22 cellular contexts compared by ENCODE assay signal in genomic region chr1:19610282-19610978, GRCh38. TPM values are rescaled to one million over a fixed set of nuclear protein-coding genes. Genes with fewer than 3 reads are reported as not detected.
DNase-seq lines count a peak whose midpoint lies in the region; ATAC-seq and TF ChIP-seq lines count a peak whose summit lies in the region.
"Had no signal": no experiment of that assay in that cellular context is flagged by ENCODE, and none has a peak within 500 bp of the region (broad histone marks: within the 10 kb centered on the region; RNA-seq: fewer than 3 reads in every experiment).

No MANE protein-coding gene starts in this region.

- H3K4me1 Mint-ChIP-seq in CD8-positive, alpha-beta T cell (ENCODE audit: low read depth) = peaks cover 50% of the 10 kb centered on the region
- peaks cover 24 to 56% (median 49%) of the 10 kb centered on the region in 4 donors for H3K4me1 Mint-ChIP-seq in naive thymus-derived CD8-positive, alpha-beta T cell

- peak overlapping the region; percentile 82 for H3K27ac Mint-ChIP-seq in CD8-positive, alpha-beta T cell
- H3K27ac Mint-ChIP-seq in naive thymus-derived CD8-positive, alpha-beta T cell = peak overlapping the region in 8 of 10 donors; percentile 5 to 85 (median 39)
- H3K27ac Mint-ChIP-seq: activated CD4-positive, alpha-beta T cell treated with anti-CD3 and anti-CD28 coated beads, Interleukin-2, amount 10 ng/mL, durations not matched to agents 7 days and 5 days; activated T-helper 2 cell treated with anti-CD3 and anti-CD28 coated beads, Interferon-gamma antibody, Interleukin-2, Interleukin-4, amounts not matched to agents 10 μg/mL and 5 μg/mL and 100 μg/mL, durations not matched to agents 14 hours and 24 hours and 36 hours; dendritic cell treated with granulocyte-macrophage colony-stimulating factor and Interleukin-4, amounts not matched to agents 40 ng/mL and 50 ng/mL, for 4 days had no signal

- no peak for TF ChIP-seq CTCF in CD8-positive, alpha-beta T cell (IDR thresholded peaks at IDR 0.05)
- TF ChIP-seq CTCF in RWPE1 (conservative IDR thresholded peaks at IDR 0.05; ENCODE audit: low read depth) (no peak), fibroblast of mammary gland (conservative IDR thresholded peaks at IDR 0.05; ENCODE audit: control insufficient read depth, insufficient read depth, low read depth, low read length) (no peak)

- peaks cover 29% of the 10 kb centered on the region for H3K36me3 Mint-ChIP-seq in CD8-positive, alpha-beta T cell
- H3K36me3 Mint-ChIP-seq in naive thymus-derived CD8-positive, alpha-beta T cell = peaks cover 0 to 38% (median 6%) of the 10 kb centered on the region in 3 donors

- no peak for DNase-seq in CD8-positive, alpha-beta T cell
- no peak for DNase-seq in RWPE1 (ENCODE audit: low spot score)
- DNase-seq in fibroblast of mammary gland (ENCODE audit: low read depth) = peak; percentile 31
- DNase-seq in naive thymus-derived CD8-positive, alpha-beta T cell = no peak
- DNase-seq in SIG-M5 treated with dmso at 0.1 percent for 504 hours (lab: John Stamatoyannopoulos, UW; ENCODE audit: unreplicated experiment) = no peak
- no peak for DNase-seq in SJCRH30
- no peak for DNase-seq in COLO829 (ENCODE audit: low spot score)
- DNase-seq: activated CD4-positive, alpha-beta T cell treated with anti-CD3 and anti-CD28 coated beads, Interleukin-2, amount 10 ng/mL, durations not matched to agents 7 days and 5 days; glutamatergic neuron; KG1; NCI-H1694 treated with DMSO at 0.1 percent for 48 hours; NCI-H69; SHP77 treated with DMSO at 0.1 percent for 48 hours; substantia nigra; T-helper 1 cell had no signal

- no peaks in the 10 kb centered on the region for H3K9me3 ChIP-seq in CD8-positive, alpha-beta T cell (ENCODE audit: low read length)
- no peaks in the 10 kb centered on the region for H3K9me3 ChIP-seq in SJCRH30 (replicated peaks)
- H3K9me3 ChIP-seq: BLaER1 treated with 17β-estradiol and CSF1 and Interleukin-3, amounts not matched to agents 10 nM and 100 nM; right atrium auricular region had no signal

- peaks cover 21% of the 10 kb centered on the region for H3K4me1 ChIP-seq in CD8-positive, alpha-beta T cell (ENCODE audit: insufficient read depth, low read length)
- no peaks in the 10 kb centered on the region for H3K4me1 ChIP-seq in SJCRH30

- no peak overlapping the region for H3K4me3 Mint-ChIP-seq in CD8-positive, alpha-beta T cell
- H3K4me3 Mint-ChIP-seq in naive thymus-derived CD8-positive, alpha-beta T cell = no peak overlapping the region
- H3K4me3 Mint-ChIP-seq: activated CD4-positive, alpha-beta T cell treated with anti-CD3 and anti-CD28 coated beads, Interleukin-2, amount 10 ng/mL, durations not matched to agents 7 days and 5 days; dendritic cell treated with granulocyte-macrophage colony-stimulating factor and Interleukin-4, amounts not matched to agents 40 ng/mL and 50 ng/mL, for 4 days had no signal

- no peaks in the 10 kb centered on the region for H3K36me3 ChIP-seq in CD8-positive, alpha-beta T cell (ENCODE audit: insufficient read depth, low read length)
- H3K36me3 ChIP-seq in SJCRH30 = peaks cover 1% of the 10 kb centered on the region; the same call in 1 of the 2 replicates

- no peak for ATAC-seq in CD8-positive, alpha-beta T cell
- ATAC-seq in naive thymus-derived CD8-positive, alpha-beta T cell = no peak
- no peak for ATAC-seq in GM19351 (IDR thresholded peaks at IDR 0.05; ENCODE audit: unreplicated experiment)

- H3K27me3 ChIP-seq in CD8-positive, alpha-beta T cell (ENCODE audit: insufficient read depth, low read length) = no peaks in the 10 kb centered on the region
- H3K27me3 ChIP-seq in SJCRH30 = no peaks in the 10 kb centered on the region
- H3K27me3 ChIP-seq: BLaER1 treated with 17β-estradiol and CSF1 and Interleukin-3, amounts not matched to agents 10 nM and 100 nM; right atrium auricular region had no signal

- CTCF ChIA-PET in CD8-positive, alpha-beta T cell (lab: Charles Lee) = interaction anchor here (0.8 to 1.3 kb wide), 3 partner anchors 14 to 169 kb away, joined by 3 read pairs; a partner anchor contains a TSS
- CTCF ChIA-PET in RWPE1 (lab: Yijun Ruan, JAX) = interaction anchor here (0.6 kb wide), 1 partner anchor 1091 kb away, joined by 3 read pairs; no protein-coding TSS in a partner anchor

- no peaks in the 10 kb centered on the region for H3K27me3 Mint-ChIP-seq in CD8-positive, alpha-beta T cell (ENCODE audit: low read depth)
- no peaks in the 10 kb centered on the region for H3K27me3 Mint-ChIP-seq in naive thymus-derived CD8-positive, alpha-beta T cell
- H3K27me3 Mint-ChIP-seq: activated CD4-positive, alpha-beta T cell treated with anti-CD3 and anti-CD28 coated beads, Interleukin-2, amount 10 ng/mL, durations not matched to agents 7 days and 5 days; dendritic cell treated with granulocyte-macrophage colony-stimulating factor and Interleukin-4, amounts not matched to agents 40 ng/mL and 50 ng/mL, for 4 days had no signal

- POLR2A ChIA-PET in CD8-positive, alpha-beta T cell (lab: Charles Lee) = interaction anchor here (0.5 to 1.4 kb wide), 4 partner anchors 14 to 218 kb away, joined by 3 to 4 read pairs (median 4); a partner anchor contains a TSS
- POLR2A ChIA-PET in RWPE1 (lab: Yijun Ruan, JAX; ENCODE audit: low non-redundant PET) = interaction anchor here (0.9 kb wide), 1 partner anchor 123 kb away, joined by 4 read pairs; no protein-coding TSS in a partner anchor
- POLR2A ChIA-PET in naive thymus-derived CD8-positive, alpha-beta T cell (lab: Charles Lee) = interaction anchor here (1.7 kb wide), 1 partner anchor 12 kb away, joined by 3 read pairs; no protein-coding TSS in a partner anchor

- H3K27ac ChIP-seq in CD8-positive, alpha-beta T cell (ENCODE audit: low read depth, low read length) = no peak overlapping the region
- H3K27ac ChIP-seq in RWPE1 (peak overlapping the region; percentile 49; the same call in 1 of the 2 replicates), SJCRH30 (no peak overlapping the region)
- H3K27ac ChIP-seq: BLaER1 treated with 17β-estradiol and CSF1 and Interleukin-3, amounts not matched to agents 10 nM and 100 nM; right atrium auricular region had no signal

- H3K4me3 ChIP-seq in CD8-positive, alpha-beta T cell (ENCODE audit: low read depth, low read length) = no peak overlapping the region
- no peak overlapping the region for H3K4me3 ChIP-seq in fibroblast of mammary gland (ENCODE audit: control insufficient read depth, low read depth, low read length)
- H3K4me3 ChIP-seq in SJCRH30 = no peak overlapping the region
- H3K4me3 ChIP-seq: BLaER1 treated with 17β-estradiol and CSF1 and Interleukin-3, amounts not matched to agents 10 nM and 100 nM; right atrium auricular region had no signal

- intact Hi-C loops in CD8-positive, alpha-beta T cell (cut with DNase I, micrococcal nuclease) = no loop called here

- no peaks in the 10 kb centered on the region for H3K9me3 Mint-ChIP-seq in CD8-positive, alpha-beta T cell
- no peaks in the 10 kb centered on the region for H3K9me3 Mint-ChIP-seq in naive thymus-derived CD8-positive, alpha-beta T cell
- H3K9me3 Mint-ChIP-seq: activated CD4-positive, alpha-beta T cell treated with anti-CD3 and anti-CD28 coated beads, Interleukin-2, amount 10 ng/mL, durations not matched to agents 7 days and 5 days; activated T-helper 2 cell treated with anti-CD3 and anti-CD28 coated beads, Interferon-gamma antibody, Interleukin-2, Interleukin-4, amounts not matched to agents 10 μg/mL and 5 μg/mL and 100 μg/mL, durations not matched to agents 14 hours and 24 hours and 36 hours; dendritic cell treated with granulocyte-macrophage colony-stimulating factor and Interleukin-4, amounts not matched to agents 40 ng/mL and 50 ng/mL, for 4 days had no signal

RNA-seq across cellular contexts. Expression of gene NBL1, which starts 33.7 kb away (rescaled TPM):
- 10 to 100 TPM; 76.5 to 80.5 TPM for total RNA-seq in CD8-positive, alpha-beta T cell
- 10 to 100 TPM; 17.6 to 19.3 TPM for total RNA-seq in naive thymus-derived CD8-positive, alpha-beta T cell
- 10 to 100 TPM in 1 of 3 donors, 1 to 10 TPM in 2; 7.7 to 14.0 (median 8.6) TPM for polyA plus RNA-seq in naive thymus-derived CD8-positive, alpha-beta T cell
- 3.5 and 4.4 TPM in 2 replicates for total RNA-seq in SJCRH30 (2014; rRNA removed; shearing (Covaris generic))

RNA-seq across cellular contexts. Expression of gene HTR6, which starts 54.2 kb away (rescaled TPM):
- 1 to 10 TPM in 1 of 2 experiments, under 1 TPM in 1; 0.87 to 1.1 TPM for total RNA-seq in CD8-positive, alpha-beta T cell
- not detected for total RNA-seq in naive thymus-derived CD8-positive, alpha-beta T cell
- polyA plus RNA-seq in naive thymus-derived CD8-positive, alpha-beta T cell = under 1 TPM in 2 of 3 donors, not detected in 1; 0.20 to 0.38 TPM
- total RNA-seq in SJCRH30 (2014; rRNA removed; shearing (Covaris generic)) = 0.05 TPM in 1 of 2 replicates, not detected in the other
- total RNA-seq: activated T-helper 2 cell treated with anti-CD3 and anti-CD28 coated beads, Interferon-gamma antibody, Interleukin-2, Interleukin-4, amounts not matched to agents 10 μg/mL and 5 μg/mL and 100 μg/mL, durations not matched to agents 14 hours and 24 hours and 36 hours; liver; right atrium auricular region had no signal
- polyA plus RNA-seq: adipose tissue, liver had no signal
